1 cellular context compared by ENCODE assay signal in genomic region chr9:36345103-36345846, GRCh38.
TF ChIP-seq lines count a peak whose summit lies in the region.

No MANE protein-coding gene starts in this region.

TF ChIP-seq in WTC11, 78 proteins besides CTCF, POLR2A, EP300 and RAD21 (continued from another document):
- TF ChIP-seq ZNF512 (CRISPR knock-in tag; IDR thresholded peaks at IDR 0.05; ENCODE audit: borderline replicate concordance) (no peak), MLX (CRISPR knock-in tag; IDR thresholded peaks at IDR 0.05) (no peak), NR3C1 (CRISPR knock-in tag; conservative IDR thresholded peaks at IDR 0.05; ENCODE audit: low read depth) (no peak), FOXJ3 (CRISPR knock-in tag; IDR thresholded peaks at IDR 0.05; ENCODE audit: borderline replicate concordance) (no peak), STAT6 (CRISPR knock-in tag; conservative IDR thresholded peaks at IDR 0.05; ENCODE audit: low read depth) (no peak), ZNF423 (CRISPR knock-in tag; IDR thresholded peaks at IDR 0.05) (no peak), ATF6 (CRISPR knock-in tag; IDR thresholded peaks at IDR 0.05) (no peak), ZBTB21 (CRISPR knock-in tag; IDR thresholded peaks at IDR 0.05; ENCODE audit: borderline replicate concordance) (no peak)
